Comparison of ENCODE assay signal across 9 cellular contexts in genomic region chr12:95336387-95337067, GRCh38.
DNase-seq lines count a peak whose midpoint lies in the region; ATAC-seq and TF ChIP-seq lines count a peak whose summit lies in the region.
"Had no signal": no experiment of that assay in that cellular context is flagged by ENCODE, and none has a peak within 500 bp of the region (broad histone marks: within the 10 kb centered on the region; RNA-seq: fewer than 3 reads in every experiment).

No MANE protein-coding gene starts in this region.

- H3K4me1 Mint-ChIP-seq in Caco-2 (ENCODE audit: low read depth, unreplicated experiment) = peaks cover 26% of the 10 kb centered on the region
- H3K4me1 Mint-ChIP-seq in activated T-cell treated with anti-CD3 and anti-CD28 coated beads, Interleukin-2, amount 50 U/mL, for 24 hours (ENCODE audit: low read depth) = peaks cover 6% of the 10 kb centered on the region

- peaks cover 56% of the 10 kb centered on the region for H3K4me1 ChIP-seq in Caco-2

- TF ChIP-seq CTCF in Caco-2 (IDR thresholded peaks at IDR 0.05; ENCODE audit: insufficient read depth in 1 of 2, low read depth in 1 of 2, low read length in 1 of 2, severe bottlenecking in 1 of 2, unreplicated experiment in 1 of 2) (peak; percentile 66 to 91), VCaP (conservative IDR thresholded peaks at IDR 0.05) (peak; percentile 99), omental fat pad (IDR thresholded peaks at IDR 0.05) (peak in 1 of 3 donors; percentile 34)

- CTCF ChIA-PET in Caco-2 (lab: Charles Lee) = interaction anchor here (0.7 to 1.5 kb wide), 6 partner anchors 19 to 263 kb away, joined by 3 to 9 read pairs (median 5); partner anchors contain the start of genes FGD6, NR2C1 and VEZT

- peak overlapping the region; percentile 74 for H3K27ac ChIP-seq in VCaP

- no peak overlapping the region for H3K4me3 ChIP-seq in Caco-2 (ENCODE audit: low read depth, low read length)
- H3K4me3 ChIP-seq: skin epidermis had no signal

- no TSS peak for BruUV-seq in Caco-2 (replicated peaks; lab: Mats Ljungman, UMichigan)

- no peaks in the 10 kb centered on the region for H3K27me3 Mint-ChIP-seq in Caco-2 (ENCODE audit: insufficient read depth, unreplicated experiment)
- H3K27me3 Mint-ChIP-seq in activated T-cell treated with anti-CD3 and anti-CD28 coated beads, Interleukin-2, amount 50 U/mL, for 24 hours = no peaks in the 10 kb centered on the region

- H3K36me3 Mint-ChIP-seq in Caco-2 (ENCODE audit: insufficient read depth, unreplicated experiment) = no peaks in the 10 kb centered on the region
- no peaks in the 10 kb centered on the region for H3K36me3 Mint-ChIP-seq in activated T-cell treated with anti-CD3 and anti-CD28 coated beads, Interleukin-2, amount 50 U/mL, for 24 hours (ENCODE audit: low read depth)

- H3K9me3 ChIP-seq in Caco-2 = peaks cover 5% of the 10 kb centered on the region

- ATAC-seq in omental fat pad (ENCODE audit: low FRiP score) (peak; percentile 46), HG03457 (IDR thresholded peaks at IDR 0.05; ENCODE audit: unreplicated experiment) (no peak)

- H3K27me3 ChIP-seq in Caco-2 (replicated peaks; ENCODE audit: control insufficient read depth, insufficient read depth, low read length) = no peaks in the 10 kb centered on the region

- peak; percentile 84 to 85 for DNase-seq in Caco-2
- DNase-seq in NCI-H128 (lab: John Stamatoyannopoulos, UW; ENCODE audit: unreplicated experiment) = peak; percentile 69
- DNase-seq in glomerular endothelial cell (ENCODE audit: extremely low read depth, low read depth, low spot score) = peak; percentile 68
- DNase-seq in omental fat pad (ENCODE audit: low spot score) = no peak
- DNase-seq in activated T-cell treated with anti-CD3 and anti-CD28 coated beads, Interleukin-2, amount 50 U/mL, for 24 hours = no peak
- no peak for DNase-seq in GM19240 (ENCODE audit: insufficient read length, low spot score)

- H3K36me3 ChIP-seq in Caco-2 (ENCODE audit: control insufficient read depth, insufficient read depth, low read length) = no peaks in the 10 kb centered on the region

- H3K9me3 Mint-ChIP-seq in Caco-2 (ENCODE audit: unreplicated experiment) = peaks cover 20% of the 10 kb centered on the region
- no peaks in the 10 kb centered on the region for H3K9me3 Mint-ChIP-seq in activated T-cell treated with anti-CD3 and anti-CD28 coated beads, Interleukin-2, amount 50 U/mL, for 24 hours

- POLR2A ChIA-PET in Caco-2 (lab: Charles Lee) = interaction anchor here (0.6 to 0.8 kb wide), 2 partner anchors 263 to 264 kb away, joined by 3 to 7 read pairs; partner anchors contain the start of gene NR2C1

- intact Hi-C loops in Caco-2 (cut with micrococcal nuclease; ENCODE audit: unreplicated experiment) = loop anchor here (1.0 kb wide), 6 partner anchors 18 to 790 kb away; partner anchors contain the start of genes FGD6, NR2C1 and VEZT

- H3K4me3 Mint-ChIP-seq in Caco-2 (ENCODE audit: unreplicated experiment) = peak overlapping the region; percentile 56
- no peak overlapping the region for H3K4me3 Mint-ChIP-seq in activated T-cell treated with anti-CD3 and anti-CD28 coated beads, Interleukin-2, amount 50 U/mL, for 24 hours

- H3K27ac Mint-ChIP-seq in Caco-2 (ENCODE audit: unreplicated experiment) = peak overlapping the region; percentile 82
- H3K27ac Mint-ChIP-seq in activated T-cell treated with anti-CD3 and anti-CD28 coated beads, Interleukin-2, amount 50 U/mL, for 24 hours = no peak overlapping the region

Comparison
In these comparisons a context has a peak if more than half of its experiments do, and no peak if none do; other contexts are left out.
1. DNase-seq: peak in Caco-2 (2 of 2), NCI-H128 (single experiment) and glomerular endothelial cell (single experiment); none in omental fat pad (single experiment), activated T-cell treated with anti-CD3 and anti-CD28 coated beads, Interleukin-2, amount 50 U/mL, for 24 hours (single experiment) and GM19240 (single experiment).